10 cellular contexts compared by ENCODE assay signal in genomic region chr7:28573059-28573553, GRCh38.
DNase-seq lines count a peak whose midpoint lies in the region; ATAC-seq, FAIRE-seq and TF ChIP-seq lines count a peak whose summit lies in the region.
"Had no signal": no experiment of that assay in that cellular context is flagged by ENCODE, and none has a peak within 500 bp of the region (broad histone marks: within the 10 kb centered on the region; RNA-seq: fewer than 3 reads in every experiment).

No MANE protein-coding gene starts in this region.

- H3K4ac ChIP-seq in mesenchymal stem cell (ENCODE audit: low read depth in 1 of 2, low read length in 2 of 2): no peak overlapping the region

- ATAC-seq in GM21723 (IDR thresholded peaks at IDR 0.05; ENCODE audit: unreplicated experiment) (no peak), HG03139 (IDR thresholded peaks at IDR 0.05; ENCODE audit: unreplicated experiment) (no peak)

- H3K4me3 Mint-ChIP-seq in astrocyte (ENCODE audit: unreplicated experiment) (no peak overlapping the region), immature natural killer cell (no peak overlapping the region)
- H3K4me3 Mint-ChIP-seq: stimulated activated naive CD8-positive, alpha-beta T cell treated with anti-CD3 and anti-CD28 coated beads, Interleukin-15, Interleukin-2, amounts not matched to agents 100 ng/mL and 50 ng/mL, for 24 hours had no signal

- no peak overlapping the region for H3K23ac ChIP-seq in mesenchymal stem cell (ENCODE audit: low read length in 2 of 2)

- H2BK120ac ChIP-seq in mesenchymal stem cell (ENCODE audit: low read depth, low read length): no peak overlapping the region

- H3K27ac ChIP-seq in astrocyte (ENCODE audit: low read depth, low read length) (no peak overlapping the region), mesenchymal stem cell (ENCODE audit: low read length, poor library complexity, severe bottlenecking) (peak overlapping the region; percentile 80)
- H3K27ac ChIP-seq: dorsolateral prefrontal cortex had no signal

- H3K79me1 ChIP-seq in mesenchymal stem cell (replicated peaks; ENCODE audit: low read length, poor library complexity, severe bottlenecking): peaks cover 2% of the 10 kb centered on the region

- no peak overlapping the region for H2BK12ac ChIP-seq in mesenchymal stem cell (ENCODE audit: low read length in 2 of 2)

- no peak overlapping the region for H3K9ac ChIP-seq in astrocyte (ENCODE audit: low read length)
- no peak overlapping the region for H3K9ac ChIP-seq in mesenchymal stem cell (ENCODE audit: low read length)

- WGBS in mesenchymal stem cell: 91% methylated on average over 5 of the region's 6 CpGs

- H3K27me3 ChIP-seq in astrocyte (ENCODE audit: insufficient read depth, low read length) (no peaks in the 10 kb centered on the region), mesenchymal stem cell (ENCODE audit: control insufficient read depth in 1 of 2, insufficient read depth in 1 of 2, low read length in 2 of 2) (no peaks in the 10 kb centered on the region)

- H3K4me2 ChIP-seq in astrocyte (ENCODE audit: low read length): peak overlapping the region; percentile 34
- no peak overlapping the region for H3K4me2 ChIP-seq in mesenchymal stem cell (ENCODE audit: low read length, poor library complexity, severe bottlenecking)

- no peak overlapping the region for H2BK15ac ChIP-seq in mesenchymal stem cell (ENCODE audit: low read depth, poor library complexity, severe bottlenecking)

- peaks cover 31% of the 10 kb centered on the region for H3K4me1 ChIP-seq in astrocyte (ENCODE audit: insufficient read depth, low read length)
- peaks cover 11% of the 10 kb centered on the region for H3K4me1 ChIP-seq in mesenchymal stem cell (ENCODE audit: control insufficient read depth, insufficient read depth, low read depth, low read length)

- H4K91ac ChIP-seq in mesenchymal stem cell (ENCODE audit: low read length): no peak overlapping the region

- H2AFZ ChIP-seq in astrocyte (ENCODE audit: low read depth, low read length) (no peak overlapping the region), mesenchymal stem cell (ENCODE audit: low read depth, low read length) (no peak overlapping the region)

- no peak overlapping the region for H2BK5ac ChIP-seq in mesenchymal stem cell (ENCODE audit: low read depth, low read length, poor library complexity, severe bottlenecking)

- FAIRE-seq in astrocyte (lab: Jason Lieb, UNC): no peak

- H3K27me3 Mint-ChIP-seq in astrocyte (ENCODE audit: low read depth, unreplicated experiment) (no peaks in the 10 kb centered on the region), immature natural killer cell (ENCODE audit: low read depth in 3 of 3) (peaks cover 0 to 8% (median 6%) of the 10 kb centered on the region in 3 donors)

- H3K36me3 Mint-ChIP-seq in astrocyte (ENCODE audit: low read depth, unreplicated experiment) (peaks cover 1% of the 10 kb centered on the region), immature natural killer cell (no peaks in the 10 kb centered on the region)

- no peaks in the 10 kb centered on the region for H3K36me3 ChIP-seq in astrocyte (ENCODE audit: insufficient read depth, low read length)
- H3K36me3 ChIP-seq in mesenchymal stem cell (ENCODE audit: control insufficient read depth in 1 of 2, insufficient read depth in 2 of 2, low read depth in 1 of 2, low read length in 2 of 2): no peaks in the 10 kb centered on the region

- H3K9me3 Mint-ChIP-seq in astrocyte (ENCODE audit: unreplicated experiment) (no peaks in the 10 kb centered on the region), immature natural killer cell (no peaks in the 10 kb centered on the region)
- H3K9me3 Mint-ChIP-seq: stimulated activated naive CD8-positive, alpha-beta T cell treated with anti-CD3 and anti-CD28 coated beads, Interleukin-15, Interleukin-2, amounts not matched to agents 100 ng/mL and 50 ng/mL, for 24 hours had no signal

- TF ChIP-seq CTCF in astrocyte (IDR thresholded peaks at IDR 0.05; ENCODE audit: insufficient read depth, low read depth, low read length): no peak

- H3K9me3 ChIP-seq in astrocyte (ENCODE audit: insufficient read depth, low read depth, low read length) (no peaks in the 10 kb centered on the region), mesenchymal stem cell (ENCODE audit: control insufficient read depth, low read length) (no peaks in the 10 kb centered on the region)

- H3K14ac ChIP-seq in mesenchymal stem cell (ENCODE audit: low read length in 2 of 2): peak overlapping the region in 1 of 2 experiments; percentile 35

- H2AK5ac ChIP-seq in mesenchymal stem cell (ENCODE audit: low read length, severe bottlenecking): peak overlapping the region; percentile 14

- H3K4me1 Mint-ChIP-seq in astrocyte (ENCODE audit: low read depth, unreplicated experiment) (peaks cover 32% of the 10 kb centered on the region), immature natural killer cell (no peaks in the 10 kb centered on the region)

- H3K79me2 ChIP-seq in astrocyte (ENCODE audit: insufficient read depth, low read length): no peaks in the 10 kb centered on the region

- H3K18ac ChIP-seq in mesenchymal stem cell (ENCODE audit: low read depth in 1 of 2, low read length in 2 of 2): no peak overlapping the region

- H3K4me3 ChIP-seq in astrocyte (ENCODE audit: insufficient read depth, low read depth, low read length) (no peak overlapping the region), mesenchymal stem cell (ENCODE audit: insufficient read depth in 1 of 2, low read depth in 1 of 2, low read length in 2 of 2) (no peak overlapping the region)
- H3K4me3 ChIP-seq: dorsolateral prefrontal cortex had no signal

- H4K8ac ChIP-seq in mesenchymal stem cell (ENCODE audit: low read length): no peak overlapping the region

- H3K27ac Mint-ChIP-seq in astrocyte (ENCODE audit: unreplicated experiment) (no peak overlapping the region), immature natural killer cell (no peak overlapping the region)
- H3K27ac Mint-ChIP-seq: stimulated activated naive CD8-positive, alpha-beta T cell treated with anti-CD3 and anti-CD28 coated beads, Interleukin-15, Interleukin-2, amounts not matched to agents 100 ng/mL and 50 ng/mL, for 24 hours had no signal

- DNase-seq in EH (ENCODE audit: low read depth): peak; percentile 19
- peak; percentile 21 for DNase-seq in NCI-H1436 treated with DMSO at 0.1 percent for 48 hours (lab: John Stamatoyannopoulos, UW)
- DNase-seq in astrocyte (ENCODE audit: low read depth): peak; percentile 90
- no peak for DNase-seq in mesenchymal stem cell
- no peak for DNase-seq in immature natural killer cell
- no peak for DNase-seq in NK-92 (lab: John Stamatoyannopoulos, UW; ENCODE audit: unreplicated experiment)

- peaks cover 3% of the 10 kb centered on the region for H4K20me1 ChIP-seq in astrocyte (ENCODE audit: insufficient read depth, low read length)

Comparison
In these comparisons a context has a peak if more than half of its experiments do, and no peak if none do; other contexts are left out.
1. DNase-seq: peak in EH (single experiment), NCI-H1436 treated with DMSO at 0.1 percent for 48 hours (single experiment) and astrocyte (single experiment); none in mesenchymal stem cell (single experiment), immature natural killer cell (0 of 3) and NK-92 (single experiment).